18 cellular contexts compared by ENCODE assay signal in genomic region chr15:72368895-72369294, GRCh38. TPM values are rescaled to one million over a fixed set of nuclear protein-coding genes. Genes with fewer than 3 reads are reported as not detected.
DNase-seq lines count a peak whose midpoint lies in the region; ATAC-seq and TF ChIP-seq lines count a peak whose summit lies in the region.
"Had no signal": no experiment of that assay in that cellular context is flagged by ENCODE, and none has a peak within 500 bp of the region (broad histone marks: within the 10 kb centered on the region; RNA-seq: fewer than 3 reads in every experiment).

No MANE protein-coding gene starts in this region.

- DNase-seq in Ammon's horn (ENCODE audit: low spot score) (peak; percentile 69), NB4 (ENCODE audit: low read depth) (peak; percentile 82), globus pallidus (ENCODE audit: low spot score) (peak; percentile 26), nephron progenitor cell (no peak), activated gamma-delta T cell (lab: John Stamatoyannopoulos, UW) (no peak)
- no peak for DNase-seq in activated CD4-positive, CD25-positive, alpha-beta regulatory T cell treated with anti-CD3 and anti-CD28 coated beads, Interleukin-2, amount 50 U/mL, for 72 hours
- DNase-seq in activated CD4-positive, alpha-beta memory T cell treated with anti-CD3 and anti-CD28 coated beads for 36 hours, result no peak
- DNase-seq: activated naive CD4-positive, alpha-beta T cell treated with anti-CD3 and anti-CD28 coated beads, Interleukin-2, amount 50 U/mL, for 16 hours; brain microvascular endothelial cell; effector memory CD8-positive, alpha-beta T cell; islet precursor cell; NCI-H2081 treated with DMSO at 0.1 percent for 48 hours; stimulated activated naive CD8-positive, alpha-beta T cell treated with anti-CD3 and anti-CD28 coated beads, Interleukin-15, amount 100 ng/mL, for 72 hours had no signal

- no peaks in the 10 kb centered on the region for H3K27me3 Mint-ChIP-seq in nephron progenitor cell (ENCODE audit: low read depth, poor library complexity)
- no peaks in the 10 kb centered on the region for H3K27me3 Mint-ChIP-seq in activated CD4-positive, alpha-beta memory T cell treated with anti-CD3 and anti-CD28 coated beads for 36 hours
- H3K27me3 Mint-ChIP-seq: effector memory CD8-positive, alpha-beta T cell; stimulated activated naive CD8-positive, alpha-beta T cell treated with anti-CD3 and anti-CD28 coated beads, Interleukin-15, amount 100 ng/mL, for 72 hours had no signal

- no peak overlapping the region for H3K4me3 ChIP-seq in NB4 (ENCODE audit: low read depth, low read length)
- H3K4me3 ChIP-seq: SJSA1 had no signal

- CTCF ChIA-PET in activated CD4-positive, alpha-beta memory T cell treated with anti-CD3 and anti-CD28 coated beads for 36 hours (lab: Charles Lee), result interaction anchor here (0.6 kb wide), 1 partner anchor 96 kb away, joined by 8 read pairs; no protein-coding TSS in a partner anchor

- no peak for TF ChIP-seq POLR2A in NB4 (IDR thresholded peaks at IDR 0.05; ENCODE audit: extremely low read depth, insufficient read length)

- POLR2A ChIA-PET in activated CD4-positive, alpha-beta memory T cell treated with anti-CD3 and anti-CD28 coated beads for 36 hours (lab: Charles Lee), result no interaction called here

- H3K9me3 Mint-ChIP-seq in nephron progenitor cell, result no peaks in the 10 kb centered on the region
- H3K9me3 Mint-ChIP-seq in activated CD4-positive, alpha-beta memory T cell treated with anti-CD3 and anti-CD28 coated beads for 36 hours, result no peaks in the 10 kb centered on the region
- H3K9me3 Mint-ChIP-seq: effector memory CD8-positive, alpha-beta T cell; nephron; WTC11 had no signal

- TF ChIP-seq CTCF in NB4 (IDR thresholded peaks at IDR 0.05; ENCODE audit: low read depth, low read length) (no peak), nephron progenitor cell (IDR thresholded peaks at IDR 0.05) (no peak)

- ATAC-seq in GM19035 (IDR thresholded peaks at IDR 0.05; ENCODE audit: unreplicated experiment), result no peak
- ATAC-seq: effector memory CD8-positive, alpha-beta T cell; stimulated activated naive CD8-positive, alpha-beta T cell treated with anti-CD3 and anti-CD28 coated beads, Interleukin-15, amount 100 ng/mL, for 72 hours; WTC11 had no signal

- peak overlapping the region; percentile 49 for H3K27ac Mint-ChIP-seq in nephron progenitor cell
- no peak overlapping the region for H3K27ac Mint-ChIP-seq in activated CD4-positive, alpha-beta memory T cell treated with anti-CD3 and anti-CD28 coated beads for 36 hours
- H3K27ac Mint-ChIP-seq: effector memory CD8-positive, alpha-beta T cell; stimulated activated naive CD8-positive, alpha-beta T cell treated with anti-CD3 and anti-CD28 coated beads, Interleukin-15, amount 100 ng/mL, for 72 hours; WTC11 had no signal

- intact Hi-C loops in activated CD4-positive, alpha-beta memory T cell treated with anti-CD3 and anti-CD28 coated beads for 36 hours (cut with micrococcal nuclease), result no loop called here

- H3K4me1 Mint-ChIP-seq in nephron progenitor cell, result peaks cover 2% of the 10 kb centered on the region
- H3K4me1 Mint-ChIP-seq in activated CD4-positive, alpha-beta memory T cell treated with anti-CD3 and anti-CD28 coated beads for 36 hours (ENCODE audit: low read depth), result peaks cover 39% of the 10 kb centered on the region
- H3K4me1 Mint-ChIP-seq: WTC11 had no signal

- H3K4me3 Mint-ChIP-seq in nephron progenitor cell, result no peak overlapping the region
- no peak overlapping the region for H3K4me3 Mint-ChIP-seq in activated CD4-positive, alpha-beta memory T cell treated with anti-CD3 and anti-CD28 coated beads for 36 hours
- H3K4me3 Mint-ChIP-seq: effector memory CD8-positive, alpha-beta T cell; nephron; stimulated activated naive CD8-positive, alpha-beta T cell treated with anti-CD3 and anti-CD28 coated beads, Interleukin-15, amount 100 ng/mL, for 72 hours; WTC11 had no signal

- peaks cover 9% of the 10 kb centered on the region for H3K36me3 Mint-ChIP-seq in nephron progenitor cell (ENCODE audit: low read depth)
- H3K36me3 Mint-ChIP-seq in activated CD4-positive, alpha-beta memory T cell treated with anti-CD3 and anti-CD28 coated beads for 36 hours, result peaks cover 10% of the 10 kb centered on the region
- H3K36me3 Mint-ChIP-seq: WTC11 had no signal

RNA-seq across cellular contexts. Expression of gene HEXA, which starts 6.9 kb away (rescaled TPM):
- total RNA-seq in activated CD4-positive, alpha-beta memory T cell treated with anti-CD3 and anti-CD28 coated beads for 36 hours, result 10 to 100 TPM; 57.5 to 59.8 TPM

RNA-seq across cellular contexts. Expression of gene TMEM202, which starts 29.2 kb away (rescaled TPM):
- total RNA-seq in activated CD4-positive, alpha-beta memory T cell treated with anti-CD3 and anti-CD28 coated beads for 36 hours, result not detected
- total RNA-seq: glomerular endothelial cell, SJSA1, WTC11 had no signal

RNA-seq across cellular contexts. Expression of gene CELF6, which starts 48.9 kb away (rescaled TPM):
- total RNA-seq in activated CD4-positive, alpha-beta memory T cell treated with anti-CD3 and anti-CD28 coated beads for 36 hours, result under 1 TPM; 0.19 TPM
- total RNA-seq: WTC11 had no signal

Comparison
In these comparisons a context has a peak if more than half of its experiments do, and no peak if none do; other contexts are left out.
1. DNase-seq: peak in Ammon's horn (single experiment), NB4 (single experiment) and globus pallidus (single experiment); none in nephron progenitor cell (single experiment), activated gamma-delta T cell (single experiment), activated CD4-positive, CD25-positive, alpha-beta regulatory T cell treated with anti-CD3 and anti-CD28 coated beads, Interleukin-2, amount 50 U/mL, for 72 hours (single experiment) and activated CD4-positive, alpha-beta memory T cell treated with anti-CD3 and anti-CD28 coated beads for 36 hours (single experiment).